ENCODE assay signal across 8 cellular contexts in the genomic region with DNA sequence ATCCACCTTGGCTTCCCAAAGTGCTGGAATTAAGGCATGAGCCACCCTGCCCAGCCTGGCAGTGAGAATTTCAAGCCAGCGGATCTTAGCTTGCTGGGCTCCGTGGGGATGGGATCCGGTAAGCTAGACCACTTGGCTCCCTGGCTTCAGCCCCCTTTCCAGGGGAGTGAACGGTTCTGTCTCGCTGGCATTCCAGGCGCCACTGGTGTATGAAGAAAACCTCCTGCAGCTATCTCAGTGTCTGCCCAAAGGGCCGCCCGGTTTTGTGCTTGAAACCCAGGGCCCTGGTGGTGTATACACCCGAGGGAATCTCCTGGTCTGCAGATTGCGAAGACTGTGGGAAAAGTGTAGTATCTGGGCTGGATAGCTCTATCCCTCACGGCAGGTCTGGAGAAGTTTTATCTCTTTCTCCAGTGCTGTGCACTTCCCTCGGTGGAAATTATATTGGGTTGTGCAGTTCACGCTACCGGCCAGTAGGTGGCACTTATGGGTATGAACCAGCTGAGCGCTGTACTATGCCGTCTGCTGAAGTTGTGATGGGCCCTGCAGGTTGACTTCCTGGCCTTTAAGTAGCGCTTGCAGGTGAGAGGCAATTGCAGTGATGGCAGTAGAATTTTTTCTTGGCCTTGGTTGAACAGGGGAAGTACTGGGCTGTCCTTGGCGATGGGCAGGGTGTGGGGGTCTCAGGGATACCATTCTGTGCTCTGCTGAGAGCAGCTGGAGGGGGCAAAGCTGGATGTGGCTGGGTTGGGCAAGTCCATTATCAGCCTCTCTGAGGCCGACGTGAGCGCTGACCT.
DNase-seq lines count a peak whose midpoint lies in the region; ATAC-seq, FAIRE-seq and TF ChIP-seq lines count a peak whose summit lies in the region.

No MANE protein-coding gene starts in this region.

- H3K4me1 Mint-ChIP-seq in activated CD4-positive, alpha-beta memory T cell treated with anti-CD3 and anti-CD28 coated beads, Interleukin-2, amount 10 ng/mL, durations not matched to agents 7 days and 5 days = no peaks in the 10 kb centered on the region
- H3K4me1 Mint-ChIP-seq in neural crest cell = no peaks in the 10 kb centered on the region

- FAIRE-seq in frontal cortex (lab: Jason Lieb, UNC) = no peak

- no peak overlapping the region for H3K4me3 Mint-ChIP-seq in activated CD4-positive, alpha-beta memory T cell treated with anti-CD3 and anti-CD28 coated beads, Interleukin-2, amount 10 ng/mL, durations not matched to agents 7 days and 5 days
- H3K4me3 Mint-ChIP-seq in neural crest cell = no peak overlapping the region

- TF ChIP-seq CTCF in AG04449 (IDR thresholded peaks at IDR 0.05; ENCODE audit: insufficient read depth, low read length, missing control alignments) = peak; percentile 71
- TF ChIP-seq CTCF in GM13977 (IDR thresholded peaks at IDR 0.05; ENCODE audit: extremely low read depth, insufficient read depth, missing control alignments) = peak; percentile 83
- peak; percentile 73 for TF ChIP-seq CTCF in neural crest cell (conservative IDR thresholded peaks at IDR 0.05)

- no peaks in the 10 kb centered on the region for H3K36me3 Mint-ChIP-seq in activated CD4-positive, alpha-beta memory T cell treated with anti-CD3 and anti-CD28 coated beads, Interleukin-2, amount 10 ng/mL, durations not matched to agents 7 days and 5 days (ENCODE audit: low read depth)
- H3K36me3 Mint-ChIP-seq in neural crest cell (ENCODE audit: low read depth) = peaks cover 2% of the 10 kb centered on the region

- ATAC-seq in HG02642 (IDR thresholded peaks at IDR 0.05; ENCODE audit: poor library complexity, unreplicated experiment) = peak; percentile 99

- H3K27ac Mint-ChIP-seq in activated CD4-positive, alpha-beta memory T cell treated with anti-CD3 and anti-CD28 coated beads, Interleukin-2, amount 10 ng/mL, durations not matched to agents 7 days and 5 days = no peak overlapping the region
- no peak overlapping the region for H3K27ac Mint-ChIP-seq in neural crest cell (ENCODE audit: unreplicated experiment)

- no peaks in the 10 kb centered on the region for H3K27me3 Mint-ChIP-seq in activated CD4-positive, alpha-beta memory T cell treated with anti-CD3 and anti-CD28 coated beads, Interleukin-2, amount 10 ng/mL, durations not matched to agents 7 days and 5 days
- H3K27me3 Mint-ChIP-seq in neural crest cell (ENCODE audit: low read depth) = no peaks in the 10 kb centered on the region

- no peak overlapping the region for H3K4me3 ChIP-seq in AG04449 (ENCODE audit: low read depth, low read length)

- POLR2A ChIA-PET in AG04449 (lab: Yijun Ruan, JAX) = no interaction called here
- POLR2A ChIA-PET in activated CD4-positive, alpha-beta memory T cell treated with anti-CD3 and anti-CD28 coated beads, Interleukin-2, amount 10 ng/mL, durations not matched to agents 7 days and 5 days (lab: Charles Lee) = interaction anchor here (1.4 kb wide), 1 partner anchor 12 kb away, joined by 5 read pairs; no protein-coding TSS in a partner anchor

- in situ Hi-C loops in GM13977 (cut with MboI; ENCODE audit: low pct_unique_long_range_greater_than_20kb, low sequenced_read_pairs, unreplicated experiment) = no loop called here

- CTCF ChIA-PET in AG04449 (lab: Yijun Ruan, JAX) = interaction anchor here (0.6 to 3.6 kb wide), 12 partner anchors 10 to 1892 kb away, joined by 3 to 19 read pairs (median 4); partner anchors contain the start of gene STMP1
- CTCF ChIA-PET in activated CD4-positive, alpha-beta memory T cell treated with anti-CD3 and anti-CD28 coated beads, Interleukin-2, amount 10 ng/mL, durations not matched to agents 7 days and 5 days (lab: Charles Lee) = interaction anchor here (0.6 to 1.8 kb wide), 8 partner anchors 8 to 951 kb away, joined by 3 to 9 read pairs (median 3); no protein-coding TSS in a partner anchor

- peaks cover 3% of the 10 kb centered on the region for H3K9me3 Mint-ChIP-seq in activated CD4-positive, alpha-beta memory T cell treated with anti-CD3 and anti-CD28 coated beads, Interleukin-2, amount 10 ng/mL, durations not matched to agents 7 days and 5 days
- peaks cover 4% of the 10 kb centered on the region for H3K9me3 Mint-ChIP-seq in neural crest cell

- DNase-seq in AG04449 (ENCODE audit: low read depth, low spot score) = no peak
- peak; percentile 61 for DNase-seq in GM13977 (ENCODE audit: low spot score)
- DNase-seq in MV-4-11 (lab: John Stamatoyannopoulos, UW) = peak; percentile 44
- peak; percentile 56 for DNase-seq in activated CD4-positive, alpha-beta memory T cell treated with anti-CD3 and anti-CD28 coated beads, Interleukin-2, amount 10 ng/mL, durations not matched to agents 7 days and 5 days
- peak; percentile 33 for DNase-seq in fibroblast of gingiva (ENCODE audit: low read depth)
- DNase-seq in neural crest cell (ENCODE audit: low read depth, low spot score) = peak; percentile 50
- no peak for DNase-seq in frontal cortex (ENCODE audit: low spot score in 2 of 2)

Comparison
In these comparisons a context has a peak if more than half of its experiments do, and no peak if none do; other contexts are left out.
1. DNase-seq: peak in GM13977 (single experiment), MV-4-11 (single experiment), activated CD4-positive, alpha-beta memory T cell treated with anti-CD3 and anti-CD28 coated beads, Interleukin-2, amount 10 ng/mL, durations not matched to agents 7 days and 5 days (single experiment), fibroblast of gingiva (single experiment) and neural crest cell (single experiment); none in AG04449 (single experiment) and frontal cortex (0 of 2).
2. Peak in every context shown above with its lines, with median percentiles within 50 percentile points of each other: CTCF ChIP-seq.